1 cellular context compared by ENCODE assay signal in genomic region chr7:157168571-157168970, GRCh38.
TF ChIP-seq lines count a peak whose summit lies in the region.

No MANE protein-coding gene starts in this region.

TF ChIP-seq in SK-N-SH, 30 proteins besides CTCF, POLR2A, EP300 and RAD21 (continued from another document):
- TF ChIP-seq FOXJ3 (CRISPR knock-in tag; IDR thresholded peaks at IDR 0.05) (0 out of 2 replicates have a peak, but pooled peaks have one; percentile 41), GATA2 (CRISPR knock-in tag; IDR thresholded peaks at IDR 0.05) (peak; percentile 71)
